ENCODE assay signal across 9 cellular contexts in the genomic region with DNA sequence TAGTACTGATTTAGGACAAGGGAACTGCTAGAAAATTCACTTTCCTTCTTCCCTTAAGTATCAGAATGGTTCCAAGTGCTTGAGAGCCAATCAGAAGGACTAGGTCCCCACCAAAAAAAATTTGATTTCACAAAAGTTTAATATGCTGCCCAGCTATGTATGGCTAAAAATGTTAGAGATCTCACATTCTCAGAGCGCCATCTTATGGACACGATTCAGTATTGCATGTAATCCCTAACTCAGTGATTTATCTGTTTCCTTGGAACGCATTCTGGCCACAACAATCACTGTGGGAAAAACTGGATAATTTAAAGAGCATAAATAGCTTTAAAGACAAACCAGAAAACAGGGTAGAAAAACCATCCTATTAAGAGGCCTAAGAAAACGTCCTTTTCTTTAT.
DNase-seq lines count a peak whose midpoint lies in the region; ATAC-seq, FAIRE-seq and TF ChIP-seq lines count a peak whose summit lies in the region.
"Had no signal": no experiment of that assay in that cellular context is flagged by ENCODE, and none has a peak within 500 bp of the region (broad histone marks: within the 10 kb centered on the region; RNA-seq: fewer than 3 reads in every experiment).

No MANE protein-coding gene starts in this region.

- H2AFZ ChIP-seq in MM.1S (ENCODE audit: low read length) (no peak overlapping the region), astrocyte (ENCODE audit: low read depth, low read length) (no peak overlapping the region)

- H3K9me3 ChIP-seq in MM.1S (replicated peaks; ENCODE audit: insufficient read depth, low read length) = no peaks in the 10 kb centered on the region
- H3K9me3 ChIP-seq in astrocyte (ENCODE audit: insufficient read depth, low read depth, low read length) = no peaks in the 10 kb centered on the region
- H3K9me3 ChIP-seq in transverse colon = no peaks in the 10 kb centered on the region
- no peaks in the 10 kb centered on the region for H3K9me3 ChIP-seq in CD8-positive, alpha-beta memory T cell (ENCODE audit: low read length)

- ATAC-seq in HG02623 (IDR thresholded peaks at IDR 0.05; ENCODE audit: unreplicated experiment) = no peak

- TF ChIP-seq CTCF in MM.1S (IDR thresholded peaks at IDR 0.05; ENCODE audit: low read length) (peak; percentile 76), astrocyte (IDR thresholded peaks at IDR 0.05; ENCODE audit: insufficient read depth, low read depth, low read length) (peak; percentile 73), transverse colon (IDR thresholded peaks at IDR 0.05) (peak; percentile 61 to 72 (median 64))

- POLR2A ChIA-PET in CD8-positive, alpha-beta memory T cell (lab: Charles Lee) = no interaction called here

- CTCF ChIA-PET in CD8-positive, alpha-beta memory T cell (lab: Charles Lee) = no interaction called here
- CTCF ChIA-PET in activated naive CD4-positive, alpha-beta T cell treated with anti-CD3 and anti-CD28 coated beads, Interleukin-2, amount 10 ng/mL, durations not matched to agents 7 days and 5 days (lab: Charles Lee) = interaction anchor here (0.6 to 2.3 kb wide), 7 partner anchors 11 to 1843 kb away, joined by 3 to 13 read pairs (median 4); no protein-coding TSS in a partner anchor

- H3K4me2 ChIP-seq in MM.1S (ENCODE audit: low read depth, low read length) = no peak overlapping the region
- H3K4me2 ChIP-seq in astrocyte (ENCODE audit: low read length) = no peak overlapping the region

- no peaks in the 10 kb centered on the region for H3K27me3 ChIP-seq in MM.1S (replicated peaks; ENCODE audit: insufficient read depth, low read length)
- H3K27me3 ChIP-seq in astrocyte (ENCODE audit: insufficient read depth, low read length) = no peaks in the 10 kb centered on the region
- no peaks in the 10 kb centered on the region for H3K27me3 ChIP-seq in transverse colon
- no peaks in the 10 kb centered on the region for H3K27me3 ChIP-seq in CD8-positive, alpha-beta memory T cell (ENCODE audit: insufficient read depth, low read length, poor library complexity, severe bottlenecking)

- H3K4me1 Mint-ChIP-seq in astrocyte (ENCODE audit: low read depth, unreplicated experiment) = peaks cover 8% of the 10 kb centered on the region
- no peaks in the 10 kb centered on the region for H3K4me1 Mint-ChIP-seq in CD8-positive, alpha-beta memory T cell
- no peaks in the 10 kb centered on the region for H3K4me1 Mint-ChIP-seq in activated naive CD4-positive, alpha-beta T cell treated with anti-CD3 and anti-CD28 coated beads, Interleukin-2, amount 10 ng/mL, durations not matched to agents 7 days and 5 days
- H3K4me1 Mint-ChIP-seq: naive B cell had no signal

- no peak for TF ChIP-seq POLR2A in transverse colon (IDR thresholded peaks at IDR 0.05)

- no peaks in the 10 kb centered on the region for H3K27me3 Mint-ChIP-seq in astrocyte (ENCODE audit: low read depth, unreplicated experiment)
- peaks cover 0 to 10% of the 10 kb centered on the region in 2 donors for H3K27me3 Mint-ChIP-seq in CD8-positive, alpha-beta memory T cell
- no peaks in the 10 kb centered on the region for H3K27me3 Mint-ChIP-seq in activated naive CD4-positive, alpha-beta T cell treated with anti-CD3 and anti-CD28 coated beads, Interleukin-2, amount 10 ng/mL, durations not matched to agents 7 days and 5 days

- H3K4me3 ChIP-seq in MM.1S (ENCODE audit: low read length) (no peak overlapping the region), astrocyte (ENCODE audit: insufficient read depth, low read depth, low read length) (no peak overlapping the region), transverse colon (no peak overlapping the region)
- H3K4me3 ChIP-seq in CD8-positive, alpha-beta memory T cell (ENCODE audit: low read length) = no peak overlapping the region

- no peak overlapping the region for H3K27ac ChIP-seq in MM.1S (ENCODE audit: low read length)
- H3K27ac ChIP-seq in astrocyte (ENCODE audit: low read depth, low read length) = no peak overlapping the region
- no peak overlapping the region for H3K27ac ChIP-seq in transverse colon
- H3K27ac ChIP-seq in CD8-positive, alpha-beta memory T cell (ENCODE audit: low read depth, low read length) = no peak overlapping the region

- peak; percentile 99 for FAIRE-seq in astrocyte (lab: Jason Lieb, UNC)

- TF ChIP-seq EP300 in transverse colon (IDR thresholded peaks at IDR 0.05; ENCODE audit: low read depth) = no peak

- intact Hi-C loops in transverse colon (cut with DNase I; ENCODE audit: low total_unique reads) = no loop called here

- peaks cover 9% of the 10 kb centered on the region for H3K4me1 ChIP-seq in MM.1S (ENCODE audit: low read length)
- no peaks in the 10 kb centered on the region for H3K4me1 ChIP-seq in astrocyte (ENCODE audit: insufficient read depth, low read length)
- H3K4me1 ChIP-seq in transverse colon = peaks cover 0 to 4% (median 0%) of the 10 kb centered on the region in 4 donors
- no peaks in the 10 kb centered on the region for H3K4me1 ChIP-seq in CD8-positive, alpha-beta memory T cell (ENCODE audit: insufficient read depth, low read length)

- H4K20me1 ChIP-seq in MM.1S (ENCODE audit: insufficient read depth, low read length) = no peaks in the 10 kb centered on the region
- H4K20me1 ChIP-seq in astrocyte (ENCODE audit: insufficient read depth, low read length) = no peaks in the 10 kb centered on the region

- H3K4me3 Mint-ChIP-seq in astrocyte (ENCODE audit: unreplicated experiment) = no peak overlapping the region
- H3K4me3 Mint-ChIP-seq in CD8-positive, alpha-beta memory T cell = no peak overlapping the region
- no peak overlapping the region for H3K4me3 Mint-ChIP-seq in activated naive CD4-positive, alpha-beta T cell treated with anti-CD3 and anti-CD28 coated beads, Interleukin-2, amount 10 ng/mL, durations not matched to agents 7 days and 5 days
- H3K4me3 Mint-ChIP-seq: naive B cell had no signal

- H3K79me2 ChIP-seq in MM.1S (ENCODE audit: low read length) = no peaks in the 10 kb centered on the region
- no peaks in the 10 kb centered on the region for H3K79me2 ChIP-seq in astrocyte (ENCODE audit: insufficient read depth, low read length)

- no peaks in the 10 kb centered on the region for H3K9me2 ChIP-seq in MM.1S (replicated peaks; ENCODE audit: insufficient read depth, low read length)

- H3K27ac Mint-ChIP-seq in astrocyte (ENCODE audit: unreplicated experiment) = no peak overlapping the region
- H3K27ac Mint-ChIP-seq in CD8-positive, alpha-beta memory T cell = no peak overlapping the region
- H3K27ac Mint-ChIP-seq in activated naive CD4-positive, alpha-beta T cell treated with anti-CD3 and anti-CD28 coated beads, Interleukin-2, amount 10 ng/mL, durations not matched to agents 7 days and 5 days = no peak overlapping the region

- DNase-seq in GM03348 (ENCODE audit: low spot score) (peak; percentile 52), MM.1S (peak; percentile 54), astrocyte (ENCODE audit: low read depth) (peak; percentile 24), iris pigment epithelial cell (ENCODE audit: low read depth) (peak; percentile 38), transverse colon (no peak)
- DNase-seq in CD8-positive, alpha-beta memory T cell = no peak
- no peak for DNase-seq in activated naive CD4-positive, alpha-beta T cell treated with anti-CD3 and anti-CD28 coated beads, Interleukin-2, amount 10 ng/mL, durations not matched to agents 7 days and 5 days
- DNase-seq: naive B cell had no signal

- H3K9me3 Mint-ChIP-seq in astrocyte (ENCODE audit: unreplicated experiment) = no peaks in the 10 kb centered on the region
- no peaks in the 10 kb centered on the region for H3K9me3 Mint-ChIP-seq in CD8-positive, alpha-beta memory T cell
- H3K9me3 Mint-ChIP-seq in activated naive CD4-positive, alpha-beta T cell treated with anti-CD3 and anti-CD28 coated beads, Interleukin-2, amount 10 ng/mL, durations not matched to agents 7 days and 5 days = no peaks in the 10 kb centered on the region

- no peaks in the 10 kb centered on the region for H3K36me3 Mint-ChIP-seq in astrocyte (ENCODE audit: low read depth, unreplicated experiment)
- H3K36me3 Mint-ChIP-seq in CD8-positive, alpha-beta memory T cell = no peaks in the 10 kb centered on the region
- H3K36me3 Mint-ChIP-seq in activated naive CD4-positive, alpha-beta T cell treated with anti-CD3 and anti-CD28 coated beads, Interleukin-2, amount 10 ng/mL, durations not matched to agents 7 days and 5 days = no peaks in the 10 kb centered on the region
- H3K36me3 Mint-ChIP-seq: naive B cell had no signal

- H3F3A ChIP-seq in MM.1S (ENCODE audit: insufficient read depth, low read length) = no peaks in the 10 kb centered on the region

- H3K9ac ChIP-seq in MM.1S (ENCODE audit: low read length) (no peak overlapping the region), astrocyte (ENCODE audit: low read length) (no peak overlapping the region)

- in situ Hi-C loops in transverse colon (cut with MboI; ENCODE audit: low pct_ligation_motif_present in 1 of 4, low pct_unique_long_range_greater_than_20kb in 1 of 4, low sequenced_read_pairs in 3 of 4) = loop anchor here in 2 of 4 donors (10.0 to 25.0 kb wide), 2 partner anchors 333 to 336 kb away; no protein-coding TSS in a partner anchor

- WGBS in transverse colon (ENCODE audit: low coverage in 1 of 2), 2 donors = 0 to 3% methylated on average over 1 to 4 of the region's 4 CpGs

- no peaks in the 10 kb centered on the region for H3K36me3 ChIP-seq in MM.1S (replicated peaks; ENCODE audit: insufficient read depth, low read length)
- H3K36me3 ChIP-seq in astrocyte (ENCODE audit: insufficient read depth, low read length) = no peaks in the 10 kb centered on the region
- no peaks in the 10 kb centered on the region for H3K36me3 ChIP-seq in transverse colon
- no peaks in the 10 kb centered on the region for H3K36me3 ChIP-seq in CD8-positive, alpha-beta memory T cell (ENCODE audit: insufficient read depth, low read length)

Comparison
In these comparisons a context has a peak if more than half of its experiments do, and no peak if none do; other contexts are left out.
1. DNase-seq: peak in GM03348 (single experiment), MM.1S (single experiment), astrocyte (single experiment) and iris pigment epithelial cell (single experiment); none in transverse colon (single experiment), CD8-positive, alpha-beta memory T cell (0 of 5) and activated naive CD4-positive, alpha-beta T cell treated with anti-CD3 and anti-CD28 coated beads, Interleukin-2, amount 10 ng/mL, durations not matched to agents 7 days and 5 days (single experiment).
2. Peak in every context shown above with its lines, with median percentiles within 50 percentile points of each other: CTCF ChIP-seq.